ENCODE assay signal across 8 cellular contexts in the genomic region with DNA sequence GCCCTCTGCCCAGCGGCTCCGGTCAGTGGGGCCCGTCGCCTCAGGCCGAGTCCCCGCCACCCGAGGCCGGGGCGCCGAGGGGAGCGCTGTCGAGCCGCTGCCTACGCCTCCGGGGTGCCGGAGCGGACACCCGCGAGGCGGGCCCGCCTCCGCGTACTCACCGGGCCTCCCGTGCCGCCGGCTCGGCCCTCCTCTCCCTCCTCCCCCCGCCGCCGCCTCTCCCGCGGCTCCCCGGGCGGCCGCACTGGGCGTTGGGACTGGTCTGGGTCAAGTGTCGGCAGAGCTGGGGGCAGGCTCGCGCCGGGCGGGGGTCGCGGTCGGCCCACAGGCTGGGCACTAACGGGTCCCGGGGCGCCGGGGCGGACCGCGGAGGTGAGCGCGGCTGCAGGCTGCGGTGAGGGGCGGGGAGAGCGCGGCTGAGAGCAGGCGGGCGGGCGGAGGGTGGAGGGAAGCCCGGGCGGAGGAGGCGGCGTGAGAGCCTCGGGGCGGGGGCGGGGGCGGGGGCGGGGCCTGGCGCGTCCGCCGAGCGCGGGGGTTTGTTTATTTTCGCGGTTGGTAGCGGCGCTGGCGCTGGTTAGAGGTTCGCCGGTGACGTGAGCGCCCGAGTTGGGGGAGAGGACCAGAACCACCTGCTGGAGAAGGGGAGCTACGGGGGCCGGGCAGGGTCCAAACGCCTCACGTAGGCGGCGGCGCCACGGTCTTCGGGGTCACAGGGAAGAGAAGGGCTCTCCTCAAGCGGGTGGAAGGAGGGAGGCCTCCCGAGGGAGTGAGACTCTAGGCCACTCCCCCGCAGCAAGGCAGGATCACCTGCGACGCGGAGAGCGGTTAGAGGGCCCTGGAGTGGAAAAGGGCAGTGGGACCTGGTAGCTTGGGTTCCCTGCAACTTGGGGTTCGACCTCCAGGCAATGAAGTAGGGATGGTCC. TPM values are rescaled to one million over a fixed set of nuclear protein-coding genes. Genes with fewer than 3 reads are reported as not detected.
DNase-seq lines count a peak whose midpoint lies in the region; ATAC-seq and TF ChIP-seq lines count a peak whose summit lies in the region.
"Not testable (repeated sequence)": the region's sequence is repeated elsewhere in the genome, so short reads cannot be mapped to it uniquely, and the experiment has no call there.

TSS of gene GKAP1 (minus strand) at position 414 of the 923 bp plus-strand sequence. CDS start 11,252 bp downstream, outside the sequence.

- peak in 2 of 4 experiments; percentile 35 to 40 for TF ChIP-seq CTCF in gastroesophageal sphincter (IDR thresholded peaks at IDR 0.05)

- peak within 1 kb of the TSS; percentile 77 to 97 for H3K4me3 Mint-ChIP-seq in stimulated activated naive CD8-positive, alpha-beta T cell treated with anti-CD3 and anti-CD28 coated beads, Interleukin-15, amount 100 ng/mL, for 72 hours

- not testable (repeated sequence) for H3K27me3 ChIP-seq in SJSA1 (replicated peaks); gastroesophageal sphincter; neuron (ENCODE audit: insufficient read depth, low read length)

- ATAC-seq in gastroesophageal sphincter = peak; percentile 94
- peak; percentile 88 for ATAC-seq in stimulated activated naive CD8-positive, alpha-beta T cell treated with anti-CD3 and anti-CD28 coated beads, Interleukin-15, amount 100 ng/mL, for 72 hours

- WGBS in gastroesophageal sphincter (ENCODE audit: low coverage in 1 of 2), 2 donors = no CpG with 5 or more reads among the region's 103 CpGs

- not testable (repeated sequence) for H3K4me1 ChIP-seq in SJSA1 (replicated peaks); neuron (ENCODE audit: insufficient read depth, low read length)
- H3K4me1 ChIP-seq in gastroesophageal sphincter = peaks cover 0 to 22% (median 0%) of the 10 kb centered on the region in 3 donors

- H3K27ac ChIP-seq in SJSA1 = not testable (repeated sequence)
- H3K27ac ChIP-seq in gastroesophageal sphincter = peak within 1 kb of the TSS; percentile 87 to 96 (median 92)

- not testable (repeated sequence) for H3K9me3 ChIP-seq in SJSA1 (replicated peaks); gastroesophageal sphincter; neuron (ENCODE audit: low read length)

- H3K9me3 Mint-ChIP-seq in stimulated activated naive CD8-positive, alpha-beta T cell treated with anti-CD3 and anti-CD28 coated beads, Interleukin-15, amount 100 ng/mL, for 72 hours = not testable (repeated sequence)

- TF ChIP-seq POLR2A in gastroesophageal sphincter (IDR thresholded peaks at IDR 0.05) = peak in 1 of 2 donors; percentile 14

- DNase-seq in ELR (ENCODE audit: low read depth) = peak; percentile 77
- DNase-seq in H4 (ENCODE audit: low spot score) = peak; percentile 55
- DNase-seq in LoVo (ENCODE audit: low spot score) = peak; percentile 75
- DNase-seq in SJSA1 (ENCODE audit: low read depth in 1 of 2, low spot score in 2 of 2) = peak; percentile 32 to 55
- DNase-seq in activated naive CD4-positive, alpha-beta T cell (lab: John Stamatoyannopoulos, UW) = peak; percentile 16 to 84 (median 54)
- DNase-seq in stimulated activated naive CD8-positive, alpha-beta T cell treated with anti-CD3 and anti-CD28 coated beads, Interleukin-15, amount 100 ng/mL, for 72 hours = peak; percentile 75 to 82

- peak within 1 kb of the TSS; percentile 87 for H2AFZ ChIP-seq in neuron (ENCODE audit: low read depth, low read length)

- TF ChIP-seq EP300 in gastroesophageal sphincter (IDR thresholded peaks at IDR 0.05) = not testable (repeated sequence)

- H3K27ac Mint-ChIP-seq in stimulated activated naive CD8-positive, alpha-beta T cell treated with anti-CD3 and anti-CD28 coated beads, Interleukin-15, amount 100 ng/mL, for 72 hours = peak within 1 kb of the TSS; percentile 74 to 91

- H3K4me3 ChIP-seq in SJSA1 (peak within 1 kb of the TSS; percentile 50), gastroesophageal sphincter (peak within 1 kb of the TSS; percentile 91 to 92), neuron (ENCODE audit: low read length) (peak within 1 kb of the TSS; percentile 70)

- H3K27me3 Mint-ChIP-seq in stimulated activated naive CD8-positive, alpha-beta T cell treated with anti-CD3 and anti-CD28 coated beads, Interleukin-15, amount 100 ng/mL, for 72 hours = not testable (repeated sequence)

- not testable (repeated sequence) for H3K36me3 ChIP-seq in SJSA1; gastroesophageal sphincter; neuron (ENCODE audit: insufficient read depth, low read length)

- peaks cover 14% of the 10 kb centered on the region for H3K4me1 Mint-ChIP-seq in stimulated activated naive CD8-positive, alpha-beta T cell treated with anti-CD3 and anti-CD28 coated beads, Interleukin-15, amount 100 ng/mL, for 72 hours

RNA-seq across cellular contexts. Expression of gene GKAP1, which starts in this region (rescaled TPM):
- total RNA-seq in H4 (2014; rRNA removed; shearing (Covaris generic)) = 2.7 and 4.9 TPM in 2 replicates
- total RNA-seq in SJSA1 (2014; rRNA removed; shearing (Covaris generic)) = 0.37 and 19.0 TPM in 2 replicates
- 10 to 100 TPM; 12.9 to 17.6 (median 15.1) TPM for total RNA-seq in gastroesophageal sphincter
